9 cellular contexts compared by ENCODE assay signal in the genomic region with DNA sequence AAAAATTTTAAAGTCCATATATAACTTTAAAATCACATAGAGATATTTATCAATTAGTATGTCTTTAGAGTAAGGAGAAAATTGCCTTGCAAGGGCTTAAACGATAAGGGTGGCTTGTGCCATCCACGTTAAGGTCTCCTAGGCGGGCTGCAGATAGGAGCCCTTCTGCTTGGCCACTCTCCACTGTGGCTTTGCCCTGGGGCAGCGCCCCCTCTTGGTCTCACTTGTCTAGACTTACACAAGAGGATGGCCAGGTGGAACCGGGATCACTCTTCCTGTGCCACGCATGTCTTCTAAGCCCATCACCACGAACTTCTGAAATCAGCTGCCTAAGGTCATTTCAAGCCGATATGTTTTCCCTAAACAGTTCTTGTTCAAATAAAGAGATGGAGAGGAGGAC. TPM values are rescaled to one million over a fixed set of nuclear protein-coding genes. Genes with fewer than 3 reads are reported as not detected.
DNase-seq lines count a peak whose midpoint lies in the region; ATAC-seq and TF ChIP-seq lines count a peak whose summit lies in the region.
"Had no signal": no experiment of that assay in that cellular context is flagged by ENCODE, and none has a peak within 500 bp of the region (broad histone marks: within the 10 kb centered on the region; RNA-seq: fewer than 3 reads in every experiment).

No MANE protein-coding gene starts in this region.

- H4K20me1 ChIP-seq in KMS-11 (ENCODE audit: insufficient read depth), result no peaks in the 10 kb centered on the region
- H4K20me1 ChIP-seq in neural progenitor cell (ENCODE audit: low read depth), result peaks cover 50% of the 10 kb centered on the region

- no peak overlapping the region for H2AFZ ChIP-seq in KMS-11 (ENCODE audit: low read depth)
- H2AFZ ChIP-seq in neural progenitor cell (replicated peaks), result no peak overlapping the region

- no peaks in the 10 kb centered on the region for H3K27me3 ChIP-seq in KMS-11 (ENCODE audit: insufficient read depth, low read depth)
- H3K27me3 ChIP-seq in adipocyte (replicated peaks; ENCODE audit: control insufficient read depth, insufficient read depth, low read length), result no peaks in the 10 kb centered on the region
- no peaks in the 10 kb centered on the region for H3K27me3 ChIP-seq in neural progenitor cell
- H3K27me3 ChIP-seq in vagina, result no peaks in the 10 kb centered on the region

- peaks cover 2% of the 10 kb centered on the region for H3K27me3 Mint-ChIP-seq in neural progenitor cell (ENCODE audit: insufficient read depth, low read depth)
- H3K27me3 Mint-ChIP-seq: dendritic cell treated with granulocyte-macrophage colony-stimulating factor and Interleukin-4, amounts not matched to agents 40 ng/mL and 50 ng/mL, for 4 days had no signal

- intact Hi-C loops in vagina (cut with DNase I), result loop anchor here (2.0 kb wide), 1 partner anchor 19 kb away; no protein-coding TSS in a partner anchor

- no peak overlapping the region for H3K4me3 ChIP-seq in KMS-11 (IDR thresholded peaks at IDR 0.05; ENCODE audit: insufficient read depth, low read depth, low read length)
- no peak overlapping the region for H3K4me3 ChIP-seq in adipocyte (ENCODE audit: low read length)
- H3K4me3 ChIP-seq in neural progenitor cell, result no peak overlapping the region
- no peak overlapping the region for H3K4me3 ChIP-seq in vagina

- H3K79me2 ChIP-seq in KMS-11 (ENCODE audit: insufficient read depth, low read depth) (peaks cover 29% of the 10 kb centered on the region), neural progenitor cell (ENCODE audit: low read depth) (peaks cover 26% of the 10 kb centered on the region)

- peaks cover 18% of the 10 kb centered on the region for H3F3A ChIP-seq in neural progenitor cell (ENCODE audit: low read depth)

- no peak overlapping the region for H3K27ac Mint-ChIP-seq in neural progenitor cell
- H3K27ac Mint-ChIP-seq: dendritic cell treated with granulocyte-macrophage colony-stimulating factor and Interleukin-4, amounts not matched to agents 40 ng/mL and 50 ng/mL, for 4 days had no signal

- H3K4me2 ChIP-seq in KMS-11, result no peak overlapping the region
- H3K4me2 ChIP-seq in neural progenitor cell, result no peak overlapping the region

- peaks cover 32% of the 10 kb centered on the region for H3K4me1 ChIP-seq in KMS-11 (ENCODE audit: low read depth, poor library complexity, severe bottlenecking)
- peaks cover 38% of the 10 kb centered on the region for H3K4me1 ChIP-seq in adipocyte (ENCODE audit: control insufficient read depth, insufficient read depth, low read length)
- H3K4me1 ChIP-seq in neural progenitor cell, result peaks cover 9% of the 10 kb centered on the region
- peaks cover 37% of the 10 kb centered on the region for H3K4me1 ChIP-seq in vagina

- peak; percentile 50 for DNase-seq in NCI-H748 (lab: John Stamatoyannopoulos, UW; ENCODE audit: unreplicated experiment)
- DNase-seq in NCI-H748 treated with DMSO at 0.1 percent for 48 hours (lab: John Stamatoyannopoulos, UW), result no peak
- DNase-seq in adipocyte (ENCODE audit: low read depth), result peak; percentile 44
- DNase-seq in neural progenitor cell (ENCODE audit: low spot score), result peak; percentile 82
- DNase-seq in OCI-M2 (lab: John Stamatoyannopoulos, UW; ENCODE audit: unreplicated experiment), result no peak
- DNase-seq in vagina (ENCODE audit: extremely low spot score in 2 of 2), result no peak

- no peaks in the 10 kb centered on the region for H3K9me3 Mint-ChIP-seq in neural progenitor cell
- H3K9me3 Mint-ChIP-seq: dendritic cell treated with granulocyte-macrophage colony-stimulating factor and Interleukin-4, amounts not matched to agents 40 ng/mL and 50 ng/mL, for 4 days had no signal

- TF ChIP-seq CTCF in KMS-11 (conservative IDR thresholded peaks at IDR 0.05; ENCODE audit: low read depth, low read length), result 0 out of 2 replicates have a peak, but pooled peaks have one; percentile 20
- TF ChIP-seq CTCF in neural progenitor cell (IDR thresholded peaks at IDR 0.05), result peak; percentile 70
- TF ChIP-seq CTCF in vagina (IDR thresholded peaks at IDR 0.05), result no peak

- no peak for ATAC-seq in GM19455 (IDR thresholded peaks at IDR 0.05; ENCODE audit: unreplicated experiment)

- H3K4me1 Mint-ChIP-seq in neural progenitor cell, result peaks cover 21% of the 10 kb centered on the region

- H3K36me3 Mint-ChIP-seq in neural progenitor cell, result peaks cover 2% of the 10 kb centered on the region

- no peak for TF ChIP-seq POLR2A in vagina (IDR thresholded peaks at IDR 0.05)

- H3K9ac ChIP-seq in KMS-11, result no peak overlapping the region
- peak overlapping the region; percentile 36 for H3K9ac ChIP-seq in adipocyte (ENCODE audit: low read length)
- H3K9ac ChIP-seq in neural progenitor cell, result no peak overlapping the region

- H3K27ac ChIP-seq in KMS-11, result no peak overlapping the region
- no peak overlapping the region for H3K27ac ChIP-seq in neural progenitor cell
- H3K27ac ChIP-seq in vagina, result no peak overlapping the region

- no peak overlapping the region for H3K4me3 Mint-ChIP-seq in neural progenitor cell
- H3K4me3 Mint-ChIP-seq: dendritic cell treated with granulocyte-macrophage colony-stimulating factor and Interleukin-4, amounts not matched to agents 40 ng/mL and 50 ng/mL, for 4 days had no signal

- H3K9me3 ChIP-seq in adipocyte (ENCODE audit: control insufficient read depth, low read length), result no peaks in the 10 kb centered on the region
- no peaks in the 10 kb centered on the region for H3K9me3 ChIP-seq in neural progenitor cell (ENCODE audit: low read depth)
- H3K9me3 ChIP-seq in vagina, result no peaks in the 10 kb centered on the region

- H3K36me3 ChIP-seq in KMS-11 (ENCODE audit: insufficient read depth) (no peaks in the 10 kb centered on the region), adipocyte (ENCODE audit: control insufficient read depth, insufficient read depth, low read length, severe bottlenecking) (peaks cover 54% of the 10 kb centered on the region), neural progenitor cell (no peaks in the 10 kb centered on the region), vagina (peaks cover 0 to 30% of the 10 kb centered on the region in 2 donors)

RNA-seq across cellular contexts. Expression of gene FPGS, which starts 2.9 kb away (rescaled TPM):
- total RNA-seq in neural progenitor cell (ENCODE audit: low replicate concordance) (32.8 and 60.5 TPM in 2 replicates), vagina (99.7 TPM)

RNA-seq across cellular contexts. Expression of gene CDK9, which starts 19.8 kb away (rescaled TPM):
- total RNA-seq in neural progenitor cell (ENCODE audit: low replicate concordance) (22.5 and 47.8 TPM in 2 replicates), vagina (66.3 TPM)

RNA-seq across cellular contexts. Expression of gene SH2D3C, which starts 27.2 kb away (rescaled TPM):
- total RNA-seq in neural progenitor cell (ENCODE audit: low replicate concordance), result 1.8 and 1.9 TPM in 2 replicates
- 19.6 TPM for total RNA-seq in vagina

RNA-seq across cellular contexts. Expression of gene ENG, which starts 48.8 kb away (rescaled TPM):
- 0.19 TPM in 1 of 2 replicates, not detected in the other for total RNA-seq in neural progenitor cell (ENCODE audit: low replicate concordance)
- 130 TPM for total RNA-seq in vagina

Comparison
In these comparisons a context has a peak if more than half of its experiments do, and no peak if none do; other contexts are left out.
1. DNase-seq: peak in NCI-H748 (single experiment), adipocyte (single experiment) and neural progenitor cell (single experiment); none in NCI-H748 treated with DMSO at 0.1 percent for 48 hours (single experiment), OCI-M2 (single experiment) and vagina (0 of 2).
2. CTCF ChIP-seq: peak in KMS-11 (single experiment) and neural progenitor cell (single experiment); none in vagina (0 of 3).